Comparison of ENCODE assay signal across 16 cellular contexts in the genomic region with DNA sequence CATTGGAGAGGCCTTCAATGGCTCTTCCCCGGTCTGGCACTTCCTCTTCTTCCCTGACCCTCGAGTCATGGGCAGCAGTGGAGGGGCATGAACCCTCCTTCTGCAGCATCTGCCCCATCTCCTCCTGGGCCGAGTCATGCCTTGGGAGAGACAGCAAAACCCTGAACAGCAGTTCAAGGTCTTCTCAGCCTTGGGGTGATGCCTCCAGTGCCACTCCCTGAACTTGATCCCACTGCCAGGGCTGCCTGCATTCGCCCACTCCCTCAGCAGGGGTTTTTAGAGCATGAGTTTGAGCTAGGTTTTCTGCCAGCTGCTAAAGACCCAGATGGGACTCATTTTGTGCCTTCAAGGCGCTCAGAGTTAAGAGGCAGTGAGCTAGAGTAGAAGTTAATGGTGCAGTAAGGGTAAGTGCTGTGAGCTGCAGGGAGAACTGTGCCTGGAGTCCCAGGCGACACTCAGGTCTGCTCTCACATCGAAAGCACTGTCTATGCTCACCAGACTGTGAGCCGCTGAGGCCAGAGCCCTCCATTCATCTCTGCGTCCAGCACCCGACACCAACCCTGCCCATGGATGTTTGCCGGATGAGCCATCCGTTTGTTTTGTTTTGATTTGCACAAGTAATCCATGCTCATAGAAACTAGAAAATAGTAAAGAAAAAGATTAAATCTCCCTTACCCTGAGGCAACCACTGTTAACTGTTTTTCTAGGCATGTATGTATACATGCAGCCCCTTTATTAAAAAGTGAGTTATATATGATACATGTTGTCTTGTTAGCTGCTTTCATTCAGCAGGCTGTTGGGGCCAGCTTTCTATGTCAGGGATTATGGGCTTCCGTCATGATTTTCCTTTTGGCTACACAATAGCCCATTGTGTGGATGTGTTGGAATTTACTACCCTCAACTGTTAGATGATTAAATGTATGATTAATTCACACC.
DNase-seq lines count a peak whose midpoint lies in the region; ATAC-seq and TF ChIP-seq lines count a peak whose summit lies in the region.
"Had no signal": no experiment of that assay in that cellular context is flagged by ENCODE, and none has a peak within 500 bp of the region (broad histone marks: within the 10 kb centered on the region; RNA-seq: fewer than 3 reads in every experiment).

No MANE protein-coding gene starts in this region.

- no peaks in the 10 kb centered on the region for H3K4me1 Mint-ChIP-seq in activated T-cell treated with anti-CD3 and anti-CD28 coated beads, Interleukin-2, amount 50 U/mL, for 24 hours (ENCODE audit: low read depth)
- no peaks in the 10 kb centered on the region for H3K4me1 Mint-ChIP-seq in activated T-cell treated with anti-CD3 and anti-CD28 coated beads, Interleukin-2, amount 50 U/mL, for 4 hours (ENCODE audit: low read depth)
- peaks cover 23% of the 10 kb centered on the region for H3K4me1 Mint-ChIP-seq in chondrocyte (ENCODE audit: low read depth)

- no peak overlapping the region for H3K4me3 ChIP-seq in uterus
- H3K4me3 ChIP-seq: Peyer's patch, transverse colon had no signal

- H3K9me3 Mint-ChIP-seq in activated T-cell treated with anti-CD3 and anti-CD28 coated beads, Interleukin-2, amount 50 U/mL, for 24 hours: no peaks in the 10 kb centered on the region
- H3K9me3 Mint-ChIP-seq in activated T-cell treated with anti-CD3 and anti-CD28 coated beads, Interleukin-2, amount 50 U/mL, for 4 hours: no peaks in the 10 kb centered on the region
- no peaks in the 10 kb centered on the region for H3K9me3 Mint-ChIP-seq in chondrocyte (ENCODE audit: low read depth)
- H3K9me3 Mint-ChIP-seq: effector memory CD8-positive, alpha-beta T cell had no signal

- H3K4me3 Mint-ChIP-seq in activated T-cell treated with anti-CD3 and anti-CD28 coated beads, Interleukin-2, amount 50 U/mL, for 24 hours: no peak overlapping the region
- H3K4me3 Mint-ChIP-seq in activated T-cell treated with anti-CD3 and anti-CD28 coated beads, Interleukin-2, amount 50 U/mL, for 4 hours: no peak overlapping the region
- H3K4me3 Mint-ChIP-seq in chondrocyte (ENCODE audit: unreplicated experiment): no peak overlapping the region
- H3K4me3 Mint-ChIP-seq: effector memory CD8-positive, alpha-beta T cell had no signal

- intact Hi-C loops in uterus (cut with DNase I; ENCODE audit: low total_unique reads): no loop called here

- no peaks in the 10 kb centered on the region for H3K36me3 ChIP-seq in uterus

- no peak for ATAC-seq in activated T-cell treated with anti-CD3 and anti-CD28 coated beads, Interleukin-2, amount 50 U/mL, for 4 hours
- ATAC-seq in GM18873 (IDR thresholded peaks at IDR 0.05; ENCODE audit: low FRiP score, unreplicated experiment) (no peak), GM19324 (IDR thresholded peaks at IDR 0.05; ENCODE audit: low FRiP score, unreplicated experiment) (no peak), HG02759 (IDR thresholded peaks at IDR 0.05; ENCODE audit: unreplicated experiment) (no peak)
- ATAC-seq: effector memory CD8-positive, alpha-beta T cell; left lobe of liver had no signal

- no peaks in the 10 kb centered on the region for H3K27me3 ChIP-seq in uterus
- H3K27me3 ChIP-seq: Peyer's patch, transverse colon had no signal

- H3K27ac Mint-ChIP-seq in activated T-cell treated with anti-CD3 and anti-CD28 coated beads, Interleukin-2, amount 50 U/mL, for 24 hours: peak overlapping the region; percentile 44
- peak overlapping the region; percentile 27 for H3K27ac Mint-ChIP-seq in chondrocyte (ENCODE audit: unreplicated experiment)
- H3K27ac Mint-ChIP-seq: effector memory CD8-positive, alpha-beta T cell had no signal

- H3K27ac ChIP-seq in uterus: no peak overlapping the region
- H3K27ac ChIP-seq: Peyer's patch, transverse colon had no signal

- no peaks in the 10 kb centered on the region for H3K27me3 Mint-ChIP-seq in activated T-cell treated with anti-CD3 and anti-CD28 coated beads, Interleukin-2, amount 50 U/mL, for 24 hours
- no peaks in the 10 kb centered on the region for H3K27me3 Mint-ChIP-seq in activated T-cell treated with anti-CD3 and anti-CD28 coated beads, Interleukin-2, amount 50 U/mL, for 4 hours (ENCODE audit: low read depth)
- no peaks in the 10 kb centered on the region for H3K27me3 Mint-ChIP-seq in chondrocyte (ENCODE audit: low read depth)
- H3K27me3 Mint-ChIP-seq: effector memory CD8-positive, alpha-beta T cell had no signal

- TF ChIP-seq CTCF in chondrocyte (IDR thresholded peaks at IDR 0.05): no peak
- no peak for TF ChIP-seq CTCF in uterus (IDR thresholded peaks at IDR 0.05)

- H3K4me1 ChIP-seq in uterus: no peaks in the 10 kb centered on the region
- H3K4me1 ChIP-seq: transverse colon had no signal

- no peak for TF ChIP-seq POLR2A in uterus (IDR thresholded peaks at IDR 0.05)

- no peaks in the 10 kb centered on the region for H3K9me3 ChIP-seq in uterus
- H3K9me3 ChIP-seq: Peyer's patch, transverse colon had no signal

- no peak for DNase-seq in activated T-cell treated with anti-CD3 and anti-CD28 coated beads, Interleukin-2, amount 50 U/mL, for 24 hours
- no peak for DNase-seq in activated T-cell treated with anti-CD3 and anti-CD28 coated beads, Interleukin-2, amount 50 U/mL, for 4 hours
- DNase-seq in chondrocyte (ENCODE audit: low spot score): no peak
- peak; percentile 82 for DNase-seq in kidney tubule cell (ENCODE audit: low spot score)
- DNase-seq in uterus: no peak
- DNase-seq: 8988T; activated gamma-delta T cell treated with Interleukin-2 at 50 U/mL for 16 hours; DND-41; effector memory CD8-positive, alpha-beta T cell; Peyer's patch; posterior cingulate gyrus; transverse colon had no signal

- peaks cover 92% of the 10 kb centered on the region for H3K36me3 Mint-ChIP-seq in activated T-cell treated with anti-CD3 and anti-CD28 coated beads, Interleukin-2, amount 50 U/mL, for 24 hours (ENCODE audit: low read depth)
- H3K36me3 Mint-ChIP-seq in activated T-cell treated with anti-CD3 and anti-CD28 coated beads, Interleukin-2, amount 50 U/mL, for 4 hours (ENCODE audit: insufficient read depth): peaks cover 37% of the 10 kb centered on the region
- H3K36me3 Mint-ChIP-seq in chondrocyte (ENCODE audit: low read depth): peaks cover 53% of the 10 kb centered on the region
